Comparison of ENCODE assay signal across 14 cellular contexts in the genomic region with DNA sequence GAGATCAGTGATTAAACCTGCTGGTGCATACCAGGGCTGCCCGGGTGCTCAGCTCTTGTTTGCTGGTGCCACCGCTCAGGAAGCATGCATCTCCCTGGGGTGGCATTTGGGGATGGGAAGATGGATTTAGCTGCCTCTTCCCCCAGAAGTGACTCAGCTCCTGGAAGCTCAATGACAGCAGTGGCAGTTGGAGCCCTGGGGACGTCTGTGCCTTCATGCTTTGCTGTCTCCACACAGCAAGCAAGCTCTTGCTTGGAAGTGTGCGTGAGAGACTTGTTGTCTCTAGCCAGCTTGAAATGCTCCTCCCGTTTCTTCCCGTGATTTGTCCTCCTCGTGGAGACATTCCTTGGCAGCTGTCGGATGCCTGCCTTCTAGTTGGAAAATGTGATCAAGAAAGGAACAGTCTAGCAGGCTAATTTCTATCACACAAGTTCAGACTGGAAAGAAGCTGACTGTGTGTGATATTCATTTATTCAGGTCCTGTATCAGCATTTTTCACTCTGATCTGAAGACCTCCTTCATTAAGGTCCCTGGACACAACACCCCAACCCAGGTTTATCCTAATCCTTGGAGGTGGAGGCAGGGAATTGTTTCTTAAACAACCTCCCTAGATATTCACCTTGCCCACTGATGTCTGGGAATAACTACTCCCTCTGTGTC.
DNase-seq lines count a peak whose midpoint lies in the region; FAIRE-seq and TF ChIP-seq lines count a peak whose summit lies in the region.
"Had no signal": no experiment of that assay in that cellular context is flagged by ENCODE, and none has a peak within 500 bp of the region (broad histone marks: within the 10 kb centered on the region; RNA-seq: fewer than 3 reads in every experiment).

No MANE protein-coding gene starts in this region.

- peak; percentile 38 for DNase-seq in A172 (ENCODE audit: low spot score)
- DNase-seq in M059J (ENCODE audit: low read depth): peak; percentile 65
- DNase-seq in endothelial cell of umbilical vein (ENCODE audit: low read depth, low spot score): peak; percentile 31
- no peak for DNase-seq in Kasumi-1 (lab: John Stamatoyannopoulos, UW)
- DNase-seq in stimulated activated CD4-positive, alpha-beta T cell treated with anti-CD3 and anti-CD28 coated beads, Interleukin-12 subunit alpha, Interleukin-12 subunit beta, amount 100 ng/mL, for 4 hours: no peak
- DNase-seq in NCI-H1694 (lab: John Stamatoyannopoulos, UW): no peak
- no peak for DNase-seq in GM10248 (ENCODE audit: extremely low spot score)
- DNase-seq: activated naive CD4-positive, alpha-beta T cell treated with anti-CD3 and anti-CD28 coated beads, Interleukin-2, amount 10 ng/mL, durations not matched to agents 7 days and 5 days; BE2C; stimulated activated CD4-positive, alpha-beta T cell treated with anti-CD3 and anti-CD28 coated beads, Interleukin-4, amount 100 ng/mL, for 24 hours; trophoblast cell had no signal

- dilution Hi-C loops in endothelial cell of umbilical vein (cut with MboI; ENCODE audit: extremely low pct_ligation_motif_present, low sequenced_read_pairs): no loop called here

- FAIRE-seq in endothelial cell of umbilical vein (lab: Jason Lieb, UNC): peak; percentile 52
- FAIRE-seq: frontal cortex, GM12878 had no signal

- no peaks in the 10 kb centered on the region for H3K79me2 ChIP-seq in endothelial cell of umbilical vein (ENCODE audit: control insufficient read depth, insufficient read depth, low read length)

- TF ChIP-seq POLR2A in endothelial cell of umbilical vein (IDR thresholded peaks at IDR 0.05; ENCODE audit: low read depth, low read length): no peak

- H3K27me3 ChIP-seq in endothelial cell of umbilical vein (ENCODE audit: control insufficient read depth in 2 of 2, insufficient read depth in 2 of 2, low read length in 2 of 2) (no peaks in the 10 kb centered on the region), muscle layer of duodenum (ENCODE audit: low read depth, low read length) (no peaks in the 10 kb centered on the region)
- H3K27me3 ChIP-seq: BE2C had no signal

- no peak overlapping the region for H2AFZ ChIP-seq in endothelial cell of umbilical vein (ENCODE audit: low read depth, low read length)

- TF ChIP-seq CTCF in endothelial cell of umbilical vein (IDR thresholded peaks at IDR 0.05; ENCODE audit: extremely low read depth in 1 of 2, insufficient read depth in 1 of 2, low read depth in 1 of 2, low read length in 2 of 2) (no peak), GM10248 (IDR thresholded peaks at IDR 0.05; ENCODE audit: control extremely low read depth, extremely low read depth, low read depth, missing control alignments) (no peak)

- CTCF ChIA-PET in endothelial cell of umbilical vein (lab: Charles Lee) (interaction anchor here (1.0 to 1.9 kb wide), 4 partner anchors 11 to 80 kb away, joined by 3 to 5 read pairs (median 4); no protein-coding TSS in a partner anchor), GM10248 (lab: Yijun Ruan, JAX) (interaction anchor here (1.7 kb wide), 1 partner anchor 27 kb away, joined by 3 read pairs; no protein-coding TSS in a partner anchor)

- H3K4me2 ChIP-seq in endothelial cell of umbilical vein (ENCODE audit: insufficient read depth, low read length): no peak overlapping the region

- H3K27ac ChIP-seq in endothelial cell of umbilical vein (ENCODE audit: insufficient read depth, low read depth, low read length) (no peak overlapping the region), muscle layer of duodenum (ENCODE audit: low read length) (peak overlapping the region; percentile 29)

- BruUV-seq in endothelial cell of umbilical vein (replicated peaks; lab: Mats Ljungman, UMichigan): no TSS peak

- POLR2A ChIA-PET in endothelial cell of umbilical vein (lab: Charles Lee) (no interaction called here), GM10248 (lab: Yijun Ruan, JAX) (no interaction called here)

- intact Hi-C loops in endothelial cell of umbilical vein (cut with micrococcal nuclease): no loop called here

- H3K4me1 ChIP-seq in endothelial cell of umbilical vein (ENCODE audit: control insufficient read depth, extremely low read depth, insufficient read depth, low read length): peaks cover 5% of the 10 kb centered on the region
- peaks cover 5 to 16% of the 10 kb centered on the region in 2 donors for H3K4me1 ChIP-seq in muscle layer of duodenum (ENCODE audit: control insufficient read depth in 1 of 2, insufficient read depth in 2 of 2, low read length in 2 of 2)
- H3K4me1 ChIP-seq: BE2C had no signal

- H3K9me3 ChIP-seq in endothelial cell of umbilical vein (replicated peaks; ENCODE audit: control insufficient read depth, insufficient read depth, low read length) (no peaks in the 10 kb centered on the region), muscle layer of duodenum (ENCODE audit: control insufficient read depth in 1 of 2, low read length in 2 of 2) (no peaks in the 10 kb centered on the region)
- H3K9me3 ChIP-seq: BE2C had no signal

- H3K9ac ChIP-seq in endothelial cell of umbilical vein (replicated peaks; ENCODE audit: extremely low read depth, insufficient read depth, low read length): no peak overlapping the region

- H3K36me3 ChIP-seq in endothelial cell of umbilical vein (ENCODE audit: control insufficient read depth in 2 of 2, extremely low read depth in 1 of 2, insufficient read depth in 2 of 2, low read length in 2 of 2) (no peaks in the 10 kb centered on the region), muscle layer of duodenum (ENCODE audit: control insufficient read depth in 1 of 2, insufficient read depth in 2 of 2, low read length in 2 of 2) (peaks cover 0 to 7% of the 10 kb centered on the region in 2 donors)
- H3K36me3 ChIP-seq: BE2C had no signal

- no peaks in the 10 kb centered on the region for H4K20me1 ChIP-seq in endothelial cell of umbilical vein (replicated peaks; ENCODE audit: control insufficient read depth, extremely low read depth, insufficient read depth, low read length)

- no peaks in the 10 kb centered on the region for H3K9me1 ChIP-seq in endothelial cell of umbilical vein (replicated peaks; ENCODE audit: control insufficient read depth, extremely low read depth, insufficient read depth, low read length)

- no peak overlapping the region for H3K4me3 ChIP-seq in endothelial cell of umbilical vein (replicated peaks in 1 of 3; ENCODE audit: insufficient read depth in 1 of 3, low read depth in 1 of 3, low read length in 3 of 3)
- no peak overlapping the region for H3K4me3 ChIP-seq in muscle layer of duodenum (ENCODE audit: low read depth in 1 of 2, low read length in 2 of 2)
- H3K4me3 ChIP-seq: GM12878 had no signal

TF ChIP-seq in endothelial cell of umbilical vein, 7 proteins besides CTCF, POLR2A, EP300 and RAD21:
- TF ChIP-seq FOS (IDR thresholded peaks at IDR 0.05; ENCODE audit: borderline replicate concordance, insufficient read depth, low read length): no peak
- no peak for TF ChIP-seq EZH2 (IDR thresholded peaks at IDR 0.05; ENCODE audit: borderline replicate concordance, low read depth, low read length, severe bottlenecking)
- no peak for TF ChIP-seq JUN (IDR thresholded peaks at IDR 0.05; ENCODE audit: borderline replicate concordance, insufficient read depth, insufficient read length, low read depth)
- TF ChIP-seq, protein P1, sequence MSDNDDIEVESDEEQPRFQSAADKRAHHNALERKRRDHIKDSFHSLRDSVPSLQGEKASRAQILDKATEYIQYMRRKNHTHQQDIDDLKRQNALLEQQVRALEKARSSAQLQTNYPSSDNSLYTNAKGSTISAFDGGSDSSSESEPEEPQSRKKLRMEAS (IDR thresholded peaks at IDR 0.05; ENCODE audit: insufficient read depth, insufficient read length): no peak
- TF ChIP-seq POLR2AphosphoS5 (IDR thresholded peaks at IDR 0.05; ENCODE audit: insufficient read depth, low read depth, low read length): no peak
- no peak for TF ChIP-seq MYC (IDR thresholded peaks at IDR 0.05; ENCODE audit: low read depth, low read length)
- TF ChIP-seq GATA2 (IDR thresholded peaks at IDR 0.05; ENCODE audit: insufficient read depth, insufficient read length, low read depth, low read length): no peak
TF ChIP-seq in endothelial cell of umbilical vein: peak in this region for 0.

Comparison
In these comparisons a context has a peak if more than half of its experiments do, and no peak if none do; other contexts are left out.
1. DNase-seq: peak in A172 (single experiment), M059J (single experiment) and endothelial cell of umbilical vein (single experiment); none in Kasumi-1 (0 of 2), stimulated activated CD4-positive, alpha-beta T cell treated with anti-CD3 and anti-CD28 coated beads, Interleukin-12 subunit alpha, Interleukin-12 subunit beta, amount 100 ng/mL, for 4 hours (single experiment), NCI-H1694 (single experiment) and GM10248 (single experiment).